In genomic region chr16:26666486-26666885, GRCh38 we compare ENCODE assay signal across 15 cellular contexts.
DNase-seq lines count a peak whose midpoint lies in the region; ATAC-seq and TF ChIP-seq lines count a peak whose summit lies in the region.
"Had no signal": no experiment of that assay in that cellular context is flagged by ENCODE, and none has a peak within 500 bp of the region (broad histone marks: within the 10 kb centered on the region; RNA-seq: fewer than 3 reads in every experiment).

No MANE protein-coding gene starts in this region.

- H3K27me3 Mint-ChIP-seq in CD4-positive, alpha-beta memory T cell = peaks cover 6 to 8% of the 10 kb centered on the region in 2 donors
- peaks cover 7% of the 10 kb centered on the region for H3K27me3 Mint-ChIP-seq in T-helper 17 cell
- H3K27me3 Mint-ChIP-seq in effector memory CD8-positive, alpha-beta T cell = peaks cover 17 to 22% of the 10 kb centered on the region in 2 donors

- DNase-seq in A673 (ENCODE audit: low spot score) (no peak), T-helper 17 cell (no peak), COLO829 (ENCODE audit: low spot score) (no peak), dedifferentiated amniotic fluid mesenchymal stem cell (ENCODE audit: extremely low spot score) (no peak)
- peak in 4 of 5 donors; percentile 3 to 21 (median 14) for DNase-seq in CD4-positive, alpha-beta memory T cell
- DNase-seq in effector memory CD8-positive, alpha-beta T cell = no peak
- DNase-seq: Caco-2; CD4-positive, alpha-beta T cell; DMS53; GF-D8; GOT3; H9 had no signal

- peak overlapping the region in 1 of 8 donors; percentile 9 for H3K4me3 Mint-ChIP-seq in CD4-positive, alpha-beta memory T cell
- H3K4me3 Mint-ChIP-seq in T-helper 17 cell = no peak overlapping the region
- peak overlapping the region in 1 of 2 donors; percentile 49 for H3K4me3 Mint-ChIP-seq in effector memory CD8-positive, alpha-beta T cell
- H3K4me3 Mint-ChIP-seq: CD4-positive, alpha-beta T cell; H9; IgD-negative memory B cell had no signal

- TF ChIP-seq CTCF in A673 (conservative IDR thresholded peaks at IDR 0.05; ENCODE audit: low read depth, low read length) = no peak

- intact Hi-C loops in A673 (cut with micrococcal nuclease; ENCODE audit: unreplicated experiment) = no loop called here
- intact Hi-C loops in CD4-positive, alpha-beta memory T cell (cut with micrococcal nuclease) = no loop called here

- CTCF ChIA-PET in A673 (lab: Charles Lee) = no interaction called here
- CTCF ChIA-PET in CD4-positive, alpha-beta memory T cell (lab: Charles Lee; ENCODE audit: partially characterized antibody) = no interaction called here

- H3K4me1 ChIP-seq in A673 (ENCODE audit: insufficient read depth, low read length, poor library complexity, severe bottlenecking) = peaks cover 48% of the 10 kb centered on the region
- no peaks in the 10 kb centered on the region for H3K4me1 ChIP-seq in CD4-positive, alpha-beta memory T cell (ENCODE audit: insufficient read depth, low read length)
- H3K4me1 ChIP-seq: Caco-2 had no signal

- peaks cover 0 to 1% (median 0%) of the 10 kb centered on the region in 8 donors for H3K9me3 Mint-ChIP-seq in CD4-positive, alpha-beta memory T cell
- H3K9me3 Mint-ChIP-seq in effector memory CD8-positive, alpha-beta T cell = peaks cover 0 to 2% of the 10 kb centered on the region in 2 donors
- H3K9me3 Mint-ChIP-seq: CD4-positive, alpha-beta T cell; H9 had no signal

- peak; percentile 58 for ATAC-seq in T-helper 17 cell
- peak; percentile 93 for ATAC-seq in effector memory CD8-positive, alpha-beta T cell (replicated peaks)
- no peak for ATAC-seq in HG03460 (IDR thresholded peaks at IDR 0.05; ENCODE audit: unreplicated experiment)

- no peaks in the 10 kb centered on the region for H3K27me3 ChIP-seq in A673 (replicated peaks; ENCODE audit: insufficient read depth, low read depth, low read length, poor library complexity)
- no peaks in the 10 kb centered on the region for H3K27me3 ChIP-seq in CD4-positive, alpha-beta memory T cell (ENCODE audit: insufficient read depth, low read length)
- H3K27me3 ChIP-seq: BLaER1 treated with 17β-estradiol and CSF1 and Interleukin-3, amounts not matched to agents 10 nM and 100 nM had no signal

- no TSS peak for BruUV-seq in A673 (replicated peaks; lab: Mats Ljungman, UMichigan)

- H3K36me3 Mint-ChIP-seq in CD4-positive, alpha-beta memory T cell = no peaks in the 10 kb centered on the region
- no peaks in the 10 kb centered on the region for H3K36me3 Mint-ChIP-seq in T-helper 17 cell (ENCODE audit: low read depth)
- no peaks in the 10 kb centered on the region for H3K36me3 Mint-ChIP-seq in effector memory CD8-positive, alpha-beta T cell (ENCODE audit: insufficient read depth)
- H3K36me3 Mint-ChIP-seq: IgD-negative memory B cell had no signal

- peak overlapping the region; percentile 16 for H3K27ac ChIP-seq in A673 (ENCODE audit: low read depth, low read length, poor library complexity, severe bottlenecking)
- no peak overlapping the region for H3K27ac ChIP-seq in CD4-positive, alpha-beta memory T cell (ENCODE audit: low read depth, low read length)
- H3K27ac ChIP-seq: BLaER1 treated with 17β-estradiol and CSF1 and Interleukin-3, amounts not matched to agents 10 nM and 100 nM had no signal

- H3K27ac Mint-ChIP-seq in CD4-positive, alpha-beta memory T cell = peak overlapping the region in 2 of 7 donors; percentile 6 to 31
- no peak overlapping the region for H3K27ac Mint-ChIP-seq in T-helper 17 cell
- H3K27ac Mint-ChIP-seq in effector memory CD8-positive, alpha-beta T cell = no peak overlapping the region
- H3K27ac Mint-ChIP-seq: CD4-positive, alpha-beta T cell; H9 had no signal

- no peaks in the 10 kb centered on the region for H3K36me3 ChIP-seq in A673 (ENCODE audit: insufficient read depth, low read length, poor library complexity, severe bottlenecking)
- H3K36me3 ChIP-seq in CD4-positive, alpha-beta memory T cell (ENCODE audit: insufficient read depth, low read length) = no peaks in the 10 kb centered on the region
- H3K36me3 ChIP-seq: BLaER1 treated with 17β-estradiol and CSF1 and Interleukin-3, amounts not matched to agents 10 nM and 100 nM had no signal

- POLR2A ChIA-PET in A673 (lab: Charles Lee; ENCODE audit: low non-redundant PET) = no interaction called here
- POLR2A ChIA-PET in CD4-positive, alpha-beta memory T cell (lab: Charles Lee; ENCODE audit: partially characterized antibody) = no interaction called here

- peaks cover 0 to 10% (median 2%) of the 10 kb centered on the region in 4 donors for H3K4me1 Mint-ChIP-seq in CD4-positive, alpha-beta memory T cell
- H3K4me1 Mint-ChIP-seq in T-helper 17 cell = peaks cover 5% of the 10 kb centered on the region
- peaks cover 9 to 11% of the 10 kb centered on the region in 2 donors for H3K4me1 Mint-ChIP-seq in effector memory CD8-positive, alpha-beta T cell (ENCODE audit: low read depth in 2 of 2)
- H3K4me1 Mint-ChIP-seq: IgD-negative memory B cell had no signal

- H3K4me3 ChIP-seq in A673 (ENCODE audit: low read depth, low read length, poor library complexity, severe bottlenecking) = no peak overlapping the region
- no peak overlapping the region for H3K4me3 ChIP-seq in CD4-positive, alpha-beta memory T cell (ENCODE audit: low read length in 2 of 2)
- H3K4me3 ChIP-seq: BLaER1 treated with 17β-estradiol and CSF1 and Interleukin-3, amounts not matched to agents 10 nM and 100 nM had no signal

- H3K9me3 ChIP-seq in A673 (ENCODE audit: low read depth, low read length, poor library complexity, severe bottlenecking) (no peaks in the 10 kb centered on the region), T-helper 17 cell (ENCODE audit: control insufficient read depth, low read length, poor library complexity, severe bottlenecking) (no peaks in the 10 kb centered on the region)
- H3K9me3 ChIP-seq in CD4-positive, alpha-beta memory T cell (ENCODE audit: control insufficient read depth in 1 of 2, low read length in 2 of 2) = no peaks in the 10 kb centered on the region
- H3K9me3 ChIP-seq: BLaER1 treated with 17β-estradiol and CSF1 and Interleukin-3, amounts not matched to agents 10 nM and 100 nM; Caco-2 had no signal

Comparison
In these comparisons a context has a peak if more than half of its experiments do, and no peak if none do; other contexts are left out.
1. DNase-seq: peak in CD4-positive, alpha-beta memory T cell (4 of 5); none in A673 (single experiment), T-helper 17 cell (0 of 3), effector memory CD8-positive, alpha-beta T cell (0 of 3), COLO829 (single experiment) and dedifferentiated amniotic fluid mesenchymal stem cell (single experiment).